8 cellular contexts compared by ENCODE assay signal in the genomic region with DNA sequence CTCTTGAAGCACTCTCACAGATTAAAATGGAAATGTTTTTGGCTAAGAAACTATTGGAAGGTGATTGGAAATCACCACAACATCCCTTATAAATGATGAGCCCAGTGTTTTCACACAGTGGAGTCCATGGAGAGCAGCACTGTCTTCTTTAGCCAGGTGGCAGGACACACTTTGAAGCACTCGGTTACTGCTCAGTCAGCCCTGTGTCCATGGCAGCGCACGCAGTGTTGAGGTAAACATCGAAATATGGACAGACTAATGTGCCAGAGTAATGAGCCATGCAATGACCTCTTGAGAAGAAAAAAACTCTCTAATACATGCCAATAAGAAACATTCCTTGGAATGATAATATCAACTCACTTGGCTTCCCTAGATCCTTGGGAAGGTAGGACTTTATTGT.
DNase-seq lines count a peak whose midpoint lies in the region; ATAC-seq and TF ChIP-seq lines count a peak whose summit lies in the region.

No MANE protein-coding gene starts in this region.

- H3K9me3 ChIP-seq in adipocyte (ENCODE audit: control insufficient read depth, low read length) (no peaks in the 10 kb centered on the region), stomach smooth muscle (ENCODE audit: control insufficient read depth in 2 of 2, low read length in 2 of 2) (no peaks in the 10 kb centered on the region)

- TF ChIP-seq CTCF in glutamatergic neuron (IDR thresholded peaks at IDR 0.05; ENCODE audit: partially characterized antibody, unreplicated experiment) = no peak
- TF ChIP-seq CTCF in GM13977 (IDR thresholded peaks at IDR 0.05; ENCODE audit: extremely low read depth, insufficient read depth, missing control alignments) = no peak

- ATAC-seq in activated CD8-positive, alpha-beta memory T cell treated with anti-CD3 and anti-CD28 coated beads, Interleukin-2, amount 10 ng/mL, durations not matched to agents 7 days and 5 days = no peak
- ATAC-seq in GM21528 (IDR thresholded peaks at IDR 0.05; ENCODE audit: low FRiP score, unreplicated experiment) = no peak

- no peaks in the 10 kb centered on the region for H3K9me3 Mint-ChIP-seq in activated CD8-positive, alpha-beta memory T cell treated with anti-CD3 and anti-CD28 coated beads, Interleukin-2, amount 10 ng/mL, durations not matched to agents 7 days and 5 days (ENCODE audit: low read depth)
- H3K9me3 Mint-ChIP-seq in glutamatergic neuron (ENCODE audit: unreplicated experiment) = peaks cover 13% of the 10 kb centered on the region

- in situ Hi-C loops in GM13977 (cut with MboI; ENCODE audit: low pct_unique_long_range_greater_than_20kb, low sequenced_read_pairs, unreplicated experiment) = no loop called here

- CTCF ChIA-PET in activated CD8-positive, alpha-beta memory T cell treated with anti-CD3 and anti-CD28 coated beads, Interleukin-2, amount 10 ng/mL, durations not matched to agents 7 days and 5 days (lab: Charles Lee) = no interaction called here

- peaks cover 91% of the 10 kb centered on the region for H3K36me3 Mint-ChIP-seq in activated CD8-positive, alpha-beta memory T cell treated with anti-CD3 and anti-CD28 coated beads, Interleukin-2, amount 10 ng/mL, durations not matched to agents 7 days and 5 days
- peaks cover 5% of the 10 kb centered on the region for H3K36me3 Mint-ChIP-seq in glutamatergic neuron (ENCODE audit: unreplicated experiment)

- H3K27me3 ChIP-seq in adipocyte (replicated peaks; ENCODE audit: control insufficient read depth, insufficient read depth, low read length) (no peaks in the 10 kb centered on the region), stomach smooth muscle (ENCODE audit: control insufficient read depth in 1 of 2, insufficient read depth in 2 of 2, low read length in 2 of 2) (no peaks in the 10 kb centered on the region)

- H3K27ac ChIP-seq in stomach smooth muscle (ENCODE audit: low read length) = peak overlapping the region; percentile 13

- peaks cover 21% of the 10 kb centered on the region for H3K4me1 ChIP-seq in adipocyte (ENCODE audit: control insufficient read depth, insufficient read depth, low read length)
- H3K4me1 ChIP-seq in stomach smooth muscle (ENCODE audit: control insufficient read depth, insufficient read depth, low read length) = peaks cover 7% of the 10 kb centered on the region

- peak overlapping the region; percentile 20 for H3K27ac Mint-ChIP-seq in activated CD8-positive, alpha-beta memory T cell treated with anti-CD3 and anti-CD28 coated beads, Interleukin-2, amount 10 ng/mL, durations not matched to agents 7 days and 5 days
- no peak overlapping the region for H3K27ac Mint-ChIP-seq in glutamatergic neuron (ENCODE audit: unreplicated experiment)

- no peaks in the 10 kb centered on the region for H3K27me3 Mint-ChIP-seq in activated CD8-positive, alpha-beta memory T cell treated with anti-CD3 and anti-CD28 coated beads, Interleukin-2, amount 10 ng/mL, durations not matched to agents 7 days and 5 days
- H3K27me3 Mint-ChIP-seq in glutamatergic neuron (ENCODE audit: unreplicated experiment) = peaks cover 4% of the 10 kb centered on the region

- DNase-seq in activated CD8-positive, alpha-beta memory T cell treated with anti-CD3 and anti-CD28 coated beads, Interleukin-2, amount 10 ng/mL, durations not matched to agents 7 days and 5 days = no peak
- no peak for DNase-seq in activated CD8-positive, alpha-beta memory T cell treated with anti-CD3 and anti-CD28 coated beads, Interleukin-2, amount 50 U/mL, for 4 hours
- DNase-seq in adipocyte (ENCODE audit: low read depth) (no peak), kidney glomerular epithelial cell (lab: John Stamatoyannopoulos, UW) (peak; percentile 57), glutamatergic neuron (no peak), GM13977 (ENCODE audit: low spot score) (no peak)

- H3K36me3 ChIP-seq in adipocyte (ENCODE audit: control insufficient read depth, insufficient read depth, low read length, severe bottlenecking) = peaks cover 98% of the 10 kb centered on the region
- peaks cover 32 to 52% of the 10 kb centered on the region in 2 donors for H3K36me3 ChIP-seq in stomach smooth muscle (ENCODE audit: control insufficient read depth in 2 of 2, insufficient read depth in 2 of 2, low read length in 2 of 2)

- peak overlapping the region; percentile 9 for H3K9ac ChIP-seq in adipocyte (ENCODE audit: low read length)
- H3K9ac ChIP-seq in stomach smooth muscle (ENCODE audit: low read length in 2 of 2) = no peak overlapping the region

- H3K4me3 ChIP-seq in adipocyte (ENCODE audit: low read length) (no peak overlapping the region), stomach smooth muscle (ENCODE audit: low read length in 2 of 2) (no peak overlapping the region)

- no peak overlapping the region for H3K4me3 Mint-ChIP-seq in activated CD8-positive, alpha-beta memory T cell treated with anti-CD3 and anti-CD28 coated beads, Interleukin-2, amount 10 ng/mL, durations not matched to agents 7 days and 5 days
- H3K4me3 Mint-ChIP-seq in glutamatergic neuron (ENCODE audit: unreplicated experiment) = no peak overlapping the region

- H3K4me1 Mint-ChIP-seq in activated CD8-positive, alpha-beta memory T cell treated with anti-CD3 and anti-CD28 coated beads, Interleukin-2, amount 10 ng/mL, durations not matched to agents 7 days and 5 days = peaks cover 62% of the 10 kb centered on the region
- H3K4me1 Mint-ChIP-seq in glutamatergic neuron (ENCODE audit: low read depth, unreplicated experiment) = peaks cover 21% of the 10 kb centered on the region
